In genomic region chr20:21181028-21181427, GRCh38 we compare ENCODE assay signal across 15 cellular contexts. TPM values are rescaled to one million over a fixed set of nuclear protein-coding genes. Genes with fewer than 3 reads are reported as not detected.
DNase-seq lines count a peak whose midpoint lies in the region; ATAC-seq and TF ChIP-seq lines count a peak whose summit lies in the region.
"Had no signal": no experiment of that assay in that cellular context is flagged by ENCODE, and none has a peak within 500 bp of the region (broad histone marks: within the 10 kb centered on the region; RNA-seq: fewer than 3 reads in every experiment).

No MANE protein-coding gene starts in this region.

- intact Hi-C loops in uterus (cut with DNase I; ENCODE audit: low total_unique reads) = no loop called here

- H3K9ac ChIP-seq in iPS-20b (ENCODE audit: low read depth, low read length) = peak overlapping the region; percentile 57; the same call in 1 of the 2 replicates
- H3K9ac ChIP-seq: BLaER1 treated with 17β-estradiol and CSF1 and Interleukin-3, amounts not matched to agents 10 nM and 100 nM had no signal

- in situ Hi-C loops in G401 (cut with HindIII; ENCODE audit: low sequenced_read_pairs) (no loop called here), GM13977 (cut with MboI; ENCODE audit: low pct_unique_long_range_greater_than_20kb, low sequenced_read_pairs, unreplicated experiment) (no loop called here)

- no peaks in the 10 kb centered on the region; the same call in 1 of the 2 replicates for H3K27me3 Mint-ChIP-seq in HFFc6 (ENCODE audit: insufficient read depth)
- no peaks in the 10 kb centered on the region for H3K27me3 Mint-ChIP-seq in naive thymus-derived CD8-positive, alpha-beta T cell
- H3K27me3 Mint-ChIP-seq: CD4-positive, alpha-beta T cell had no signal

- H3K27ac Mint-ChIP-seq in HFFc6 = peak overlapping the region; percentile 45; the same call in 1 of the 2 replicates
- H3K27ac Mint-ChIP-seq in naive thymus-derived CD8-positive, alpha-beta T cell = no peak overlapping the region
- H3K27ac Mint-ChIP-seq: CD4-positive, alpha-beta T cell had no signal

- H3K4me1 ChIP-seq in iPS-20b (ENCODE audit: insufficient read depth, low read length) = peaks cover 14% of the 10 kb centered on the region; the same call in 1 of the 2 replicates
- peaks cover 13 to 16% of the 10 kb centered on the region in 2 donors for H3K4me1 ChIP-seq in uterus

- H3K9me3 Mint-ChIP-seq in HFFc6 = peaks cover 7% of the 10 kb centered on the region
- H3K9me3 Mint-ChIP-seq in naive thymus-derived CD8-positive, alpha-beta T cell = peaks cover 0 to 17% (median 5%) of the 10 kb centered on the region in 9 donors
- H3K9me3 Mint-ChIP-seq: CD4-positive, alpha-beta T cell had no signal

- H3K4me3 Mint-ChIP-seq in HFFc6 = no peak overlapping the region
- H3K4me3 Mint-ChIP-seq in naive thymus-derived CD8-positive, alpha-beta T cell = no peak overlapping the region
- H3K4me3 Mint-ChIP-seq: CD4-positive, alpha-beta T cell had no signal

- H3K9me3 ChIP-seq in iPS-20b (ENCODE audit: insufficient read depth, low read depth, low read length) (peaks cover 11% of the 10 kb centered on the region; the same call in 1 of the 2 replicates), uterus (no peaks in the 10 kb centered on the region)

- H3K27me3 ChIP-seq in iPS-20b (ENCODE audit: insufficient read depth, low read length) = no peaks in the 10 kb centered on the region
- no peaks in the 10 kb centered on the region for H3K27me3 ChIP-seq in uterus
- H3K27me3 ChIP-seq: BLaER1 treated with 17β-estradiol and CSF1 and Interleukin-3, amounts not matched to agents 10 nM and 100 nM had no signal

- H3K36me3 ChIP-seq in iPS-20b (ENCODE audit: insufficient read depth, low read depth, low read length) (no peaks in the 10 kb centered on the region), uterus (no peaks in the 10 kb centered on the region)

- no peak for ATAC-seq in naive thymus-derived CD8-positive, alpha-beta T cell
- ATAC-seq: GM12878 had no signal

- H3K27ac ChIP-seq in iPS-20b (ENCODE audit: low read length) (peak overlapping the region; percentile 56), uterus (peak overlapping the region; percentile 81 to 83)
- H3K27ac ChIP-seq: BLaER1 treated with 17β-estradiol and CSF1 and Interleukin-3, amounts not matched to agents 10 nM and 100 nM had no signal

- DNase-seq in SKM-1 treated with dmso at 0.1 percent for 144 hours (lab: John Stamatoyannopoulos, UW; ENCODE audit: unreplicated experiment) (peak; percentile 11), SKM-1 (lab: John Stamatoyannopoulos, UW; ENCODE audit: unreplicated experiment) (no peak), HFFc6 (no peak), uterus (no peak), G401 (ENCODE audit: low spot score) (no peak), GM13977 (ENCODE audit: low spot score) (no peak)
- DNase-seq in naive thymus-derived CD8-positive, alpha-beta T cell = no peak
- DNase-seq: 8988T; AML-193; Calu3; CD4-positive, alpha-beta T cell; DMS 273 treated with DMSO at 0.1 percent for 48 hours had no signal

- H3K4me1 Mint-ChIP-seq in HFFc6 (ENCODE audit: low read depth) = peaks cover 60% of the 10 kb centered on the region
- H3K4me1 Mint-ChIP-seq in naive thymus-derived CD8-positive, alpha-beta T cell = peaks cover 4 to 10% (median 8%) of the 10 kb centered on the region in 4 donors

- peaks cover 11% of the 10 kb centered on the region for H3K36me3 Mint-ChIP-seq in HFFc6 (ENCODE audit: low read depth)
- peaks cover 9 to 38% (median 20%) of the 10 kb centered on the region in 3 donors for H3K36me3 Mint-ChIP-seq in naive thymus-derived CD8-positive, alpha-beta T cell

- TF ChIP-seq POLR2A in uterus (IDR thresholded peaks at IDR 0.05) = no peak

- H3K4me3 ChIP-seq in iPS-20b (ENCODE audit: low read length) (no peak overlapping the region), uterus (no peak overlapping the region)
- H3K4me3 ChIP-seq: BLaER1 treated with 17β-estradiol and CSF1 and Interleukin-3, amounts not matched to agents 10 nM and 100 nM; GM12878 had no signal

- TF ChIP-seq CTCF in HFFc6 (IDR thresholded peaks at IDR 0.05) (no peak), uterus (IDR thresholded peaks at IDR 0.05) (no peak), GM13977 (IDR thresholded peaks at IDR 0.05; ENCODE audit: extremely low read depth, insufficient read depth, missing control alignments) (no peak)

- POLR2A ChIA-PET in naive thymus-derived CD8-positive, alpha-beta T cell (lab: Charles Lee) = no interaction called here

RNA-seq across cellular contexts. Expression of gene KIZ, which starts 55.1 kb away (rescaled TPM):
- total RNA-seq in HFFc6 (2021; fragmentation: NEBNext Ultra II Directional; extraction: Animal tissue kit (Norgen Biotek cat#: 25700)) = 10 to 100 TPM; 11.5 to 18.8 (median 14.0) TPM
- 10 to 100 TPM; 23.2 to 58.7 (median 28.3) TPM for total RNA-seq in uterus
- total RNA-seq in naive thymus-derived CD8-positive, alpha-beta T cell = 10 to 100 TPM; 59.7 to 62.9 TPM
- 10 to 100 TPM; 19.4 to 27.7 (median 22.3) TPM for polyA plus RNA-seq in naive thymus-derived CD8-positive, alpha-beta T cell
- 12.4 and 22.6 TPM in 2 replicates for total RNA-seq in G401 (2014; rRNA removed; shearing (Covaris generic))
